In the genomic region with DNA sequence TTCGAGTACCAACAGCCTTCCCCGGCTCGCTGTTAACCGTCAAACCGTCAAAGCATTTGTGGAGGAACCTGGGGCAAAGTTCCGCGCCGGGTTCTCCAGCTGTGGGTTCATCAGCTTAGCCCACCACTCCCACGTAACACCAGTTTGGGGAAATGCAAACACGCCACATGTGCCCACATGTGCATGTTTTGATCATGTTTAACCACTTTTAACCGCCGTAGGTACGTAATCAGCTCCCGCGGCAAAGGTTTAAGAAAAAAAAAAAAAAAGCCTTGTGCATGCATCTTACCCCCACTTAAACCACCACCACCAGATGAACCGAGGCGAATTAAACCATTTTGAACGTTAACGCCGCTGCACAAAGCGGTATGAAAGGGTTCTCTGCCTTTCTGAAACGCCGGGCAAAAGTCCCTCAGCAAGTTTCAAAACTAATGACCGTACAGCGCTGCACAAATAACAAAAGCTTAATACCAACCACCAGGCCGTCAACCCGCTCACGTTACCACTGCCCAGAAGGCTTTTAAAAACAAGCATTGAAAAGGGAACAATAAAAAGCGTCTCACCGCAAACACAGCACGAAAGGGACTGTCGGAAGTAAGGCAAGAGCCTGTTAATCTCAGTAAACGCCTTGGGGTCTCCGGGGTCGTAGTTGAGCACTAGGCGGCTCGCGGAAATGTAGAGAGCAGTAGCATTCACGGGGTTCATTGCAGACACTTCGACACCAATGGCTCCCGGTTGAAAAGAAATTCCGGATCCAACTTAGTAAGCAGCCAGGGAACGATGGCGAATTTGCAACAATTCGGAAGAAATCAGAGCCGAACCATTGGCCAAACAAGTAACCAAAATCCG, we compare ENCODE assay signal across 8 cellular contexts. TPM values are rescaled to one million over a fixed set of nuclear protein-coding genes. Genes with fewer than 3 reads are reported as not detected.
DNase-seq lines count a peak whose midpoint lies in the region; ATAC-seq and TF ChIP-seq lines count a peak whose summit lies in the region.

No MANE protein-coding gene starts in this region.

- H3K36me3 ChIP-seq in neuron (ENCODE audit: insufficient read depth, low read length) (no peaks in the 10 kb centered on the region), thymus (ENCODE audit: control insufficient read depth, insufficient read depth) (no peaks in the 10 kb centered on the region)

- WGBS in thymus: under 1% methylated on average over 47 of the region's 47 CpGs

- DNase-seq in GM12864 (ENCODE audit: low read depth) (no peak), NOMO-1 treated with DMSO at 0.1 percent for 48 hours (lab: John Stamatoyannopoulos, UW; ENCODE audit: unreplicated experiment) (peak; percentile 37), fibroblast of mammary gland (ENCODE audit: low read depth) (no peak), medulla oblongata (ENCODE audit: extremely low spot score) (no peak)
- peak; percentile 74 for DNase-seq in activated T-cell treated with anti-CD3 and anti-CD28 coated beads, Interleukin-2, amount 50 U/mL, for 24 hours

- H3K27ac Mint-ChIP-seq in activated T-cell treated with anti-CD3 and anti-CD28 coated beads, Interleukin-2, amount 50 U/mL, for 24 hours: peak overlapping the region; percentile 98

- peak overlapping the region; percentile 82 for H3K4me3 ChIP-seq in GM12864 (ENCODE audit: low read depth, low read length)
- peak overlapping the region; percentile 90 for H3K4me3 ChIP-seq in fibroblast of mammary gland (ENCODE audit: control insufficient read depth, low read depth, low read length)
- H3K4me3 ChIP-seq in neuron (ENCODE audit: low read length): peak overlapping the region; percentile 65
- H3K4me3 ChIP-seq in thymus (ENCODE audit: low read length): peak overlapping the region; percentile 95

- H3K27me3 Mint-ChIP-seq in activated T-cell treated with anti-CD3 and anti-CD28 coated beads, Interleukin-2, amount 50 U/mL, for 24 hours: no peaks in the 10 kb centered on the region

- no peaks in the 10 kb centered on the region for H3K9me3 Mint-ChIP-seq in activated T-cell treated with anti-CD3 and anti-CD28 coated beads, Interleukin-2, amount 50 U/mL, for 24 hours

- H3K4me1 Mint-ChIP-seq in activated T-cell treated with anti-CD3 and anti-CD28 coated beads, Interleukin-2, amount 50 U/mL, for 24 hours (ENCODE audit: low read depth): peaks cover 57% of the 10 kb centered on the region

- H3K36me3 Mint-ChIP-seq in activated T-cell treated with anti-CD3 and anti-CD28 coated beads, Interleukin-2, amount 50 U/mL, for 24 hours (ENCODE audit: low read depth): peaks cover 63% of the 10 kb centered on the region

- H3K27me3 ChIP-seq in neuron (ENCODE audit: insufficient read depth, low read length): no peaks in the 10 kb centered on the region
- H3K27me3 ChIP-seq in thymus (ENCODE audit: control insufficient read depth, insufficient read depth): no peaks in the 10 kb centered on the region

- H3K4me3 Mint-ChIP-seq in activated T-cell treated with anti-CD3 and anti-CD28 coated beads, Interleukin-2, amount 50 U/mL, for 24 hours: peak overlapping the region; percentile 93

- H3K27ac ChIP-seq in thymus (ENCODE audit: low read depth): peak overlapping the region; percentile 99

- H2AFZ ChIP-seq in neuron (ENCODE audit: low read depth, low read length): no peak overlapping the region

- TF ChIP-seq CTCF in GM12864 (IDR thresholded peaks at IDR 0.05; ENCODE audit: low read depth, low read length, missing control alignments) (no peak), fibroblast of mammary gland (conservative IDR thresholded peaks at IDR 0.05; ENCODE audit: control insufficient read depth, insufficient read depth, low read depth, low read length) (no peak)

- H3K9me3 ChIP-seq in neuron (ENCODE audit: low read length) (no peaks in the 10 kb centered on the region), thymus (ENCODE audit: control insufficient read depth) (no peaks in the 10 kb centered on the region)

- ATAC-seq in HG03139 (IDR thresholded peaks at IDR 0.05; ENCODE audit: unreplicated experiment): no peak

- H3K4me1 ChIP-seq in neuron (ENCODE audit: insufficient read depth, low read length) (peaks cover 19% of the 10 kb centered on the region), thymus (ENCODE audit: control insufficient read depth, insufficient read depth, low read length) (peaks cover 14% of the 10 kb centered on the region)

RNA-seq across cellular contexts. Expression of a gene that starts 1.5 kb away (rescaled TPM):
- polyA plus RNA-seq in thymus: 37.4 TPM

RNA-seq across cellular contexts. Expression of a gene that starts 55.5 kb away (rescaled TPM):
- 13.5 TPM for polyA plus RNA-seq in thymus

Comparison
In these comparisons a context has a peak if more than half of its experiments do, and no peak if none do; other contexts are left out.
1. DNase-seq: peak in NOMO-1 treated with DMSO at 0.1 percent for 48 hours (single experiment) and activated T-cell treated with anti-CD3 and anti-CD28 coated beads, Interleukin-2, amount 50 U/mL, for 24 hours (single experiment); none in GM12864 (single experiment), fibroblast of mammary gland (single experiment) and medulla oblongata (single experiment).
2. Peak in every context shown above with its lines, with median percentiles within 50 percentile points of each other: H3K4me3 ChIP-seq.